Comparison of ENCODE assay signal across 1 cellular context in genomic region chr14:31047503-31047902, GRCh38.
TF ChIP-seq lines count a peak whose summit lies in the region.

No MANE protein-coding gene starts in this region.

TF ChIP-seq in IMR-90, 13 proteins besides CTCF, POLR2A, EP300 and RAD21:
- TF ChIP-seq SMC3 (IDR thresholded peaks at IDR 0.05; ENCODE audit: low read depth, low read length) (no peak), MAZ (IDR thresholded peaks at IDR 0.05; ENCODE audit: borderline replicate concordance, low read depth, low read length) (no peak), BHLHE40 (IDR thresholded peaks at IDR 0.05; ENCODE audit: low read depth, low read length) (no peak), NFE2L2 (IDR thresholded peaks at IDR 0.05; ENCODE audit: low read depth, low read length) (no peak), FOS (IDR thresholded peaks at IDR 0.05; ENCODE audit: low read depth, low read length) (no peak)
